24 cellular contexts compared by ENCODE assay signal in genomic region chr2:187949859-187950258, GRCh38.
DNase-seq lines count a peak whose midpoint lies in the region; ATAC-seq, FAIRE-seq and TF ChIP-seq lines count a peak whose summit lies in the region.
"Had no signal": no experiment of that assay in that cellular context is flagged by ENCODE, and none has a peak within 500 bp of the region (broad histone marks: within the 10 kb centered on the region; RNA-seq: fewer than 3 reads in every experiment).

No MANE protein-coding gene starts in this region.

- H3K4me3 ChIP-seq in small intestine (ENCODE audit: low read depth in 1 of 2, low read length in 2 of 2) (no peak overlapping the region), breast epithelium (no peak overlapping the region)
- H3K4me3 ChIP-seq: BLaER1 had no signal

- 17 to 65% (median 46%) methylated on average over 3 of the region's 3 CpGs for WGBS in small intestine, 3 donors

- no peaks in the 10 kb centered on the region for H3K4me1 ChIP-seq in small intestine (ENCODE audit: control insufficient read depth in 2 of 2, insufficient read depth in 1 of 2, low read depth in 1 of 2, low read length in 1 of 2)
- H3K4me1 ChIP-seq in breast epithelium, result no peaks in the 10 kb centered on the region
- H3K4me1 ChIP-seq: BE2C, BLaER1 had no signal

- TF ChIP-seq CTCF in breast epithelium (IDR thresholded peaks at IDR 0.05), result no peak

- H3K36me3 ChIP-seq in small intestine (ENCODE audit: control insufficient read depth in 2 of 2, insufficient read depth in 2 of 2, low read length in 2 of 2), result no peaks in the 10 kb centered on the region
- no peaks in the 10 kb centered on the region for H3K36me3 ChIP-seq in breast epithelium
- H3K36me3 ChIP-seq: BE2C, BLaER1 had no signal

- no peak overlapping the region for H3K27ac ChIP-seq in small intestine (ENCODE audit: low read depth in 1 of 2, low read length in 1 of 2)
- H3K27ac ChIP-seq in breast epithelium, result no peak overlapping the region
- H3K27ac ChIP-seq: 22Rv1, BLaER1 had no signal

- no peaks in the 10 kb centered on the region for H3K9me3 ChIP-seq in small intestine (ENCODE audit: control insufficient read depth, low read depth)
- H3K9me3 ChIP-seq in breast epithelium, result peaks cover 8 to 11% of the 10 kb centered on the region in 2 donors
- H3K9me3 ChIP-seq: BE2C had no signal

- FAIRE-seq in small intestine (lab: Jason Lieb, UNC), result no peak
- FAIRE-seq: A204.1, GM12891, GM19239 had no signal

- H3K27me3 ChIP-seq in small intestine (ENCODE audit: control insufficient read depth in 2 of 2, insufficient read depth in 2 of 2, low read length in 2 of 2) (no peaks in the 10 kb centered on the region), breast epithelium (no peaks in the 10 kb centered on the region)
- H3K27me3 ChIP-seq: BE2C, BLaER1 had no signal

- DNase-seq in mucosa of gallbladder (ENCODE audit: low spot score) (peak; percentile 38), small intestine (peak; percentile 76), A172 (ENCODE audit: low spot score) (no peak), breast epithelium (ENCODE audit: low spot score in 2 of 2) (no peak)
- DNase-seq: ACHN; BE2C; C1 segment of cervical spinal cord; CD4-positive, alpha-beta memory T cell; CD4-positive, CD25-positive, alpha-beta regulatory T cell; CD8-positive, alpha-beta memory T cell; COR-L47; DMS 273 treated with DMSO at 0.1 percent for 48 hours; DMS153; DMS53; DMS79; DND-41; EL; GDM1 had no signal

- peak; percentile 58 for ATAC-seq in HG02885 (IDR thresholded peaks at IDR 0.05; ENCODE audit: poor library complexity, unreplicated experiment)

- TF ChIP-seq POLR2A in breast epithelium (IDR thresholded peaks at IDR 0.05), result no peak

- intact Hi-C loops in breast epithelium (cut with DNase I; ENCODE audit: low total_unique reads), result no loop called here

Comparison
In these comparisons a context has a peak if more than half of its experiments do, and no peak if none do; other contexts are left out.
1. DNase-seq: peak in mucosa of gallbladder (single experiment) and small intestine (single experiment); none in A172 (single experiment) and breast epithelium (0 of 2).